In genomic region chr3:194586839-194587238, GRCh38 we compare ENCODE assay signal across 10 cellular contexts. TPM values are rescaled to one million over a fixed set of nuclear protein-coding genes. Genes with fewer than 3 reads are reported as not detected.
DNase-seq lines count a peak whose midpoint lies in the region; ATAC-seq and TF ChIP-seq lines count a peak whose summit lies in the region.
"Had no signal": no experiment of that assay in that cellular context is flagged by ENCODE, and none has a peak within 500 bp of the region (broad histone marks: within the 10 kb centered on the region; RNA-seq: fewer than 3 reads in every experiment).

No MANE protein-coding gene starts in this region.

- no peak overlapping the region for H3K4me3 ChIP-seq in AG10803 (ENCODE audit: low read length)
- H3K4me3 ChIP-seq in coronary artery = no peak overlapping the region

- no peak for ATAC-seq in HG03432 (IDR thresholded peaks at IDR 0.05; ENCODE audit: unreplicated experiment)
- ATAC-seq in HG03045 (IDR thresholded peaks at IDR 0.05; ENCODE audit: unreplicated experiment) = no peak
- ATAC-seq in GM18502 (IDR thresholded peaks at IDR 0.05; ENCODE audit: poor library complexity, unreplicated experiment) = no peak

- DNase-seq in AG10803 (ENCODE audit: low read depth) (peak; percentile 73), LHCN-M2 (ENCODE audit: low read depth) (peak; percentile 69), coronary artery (ENCODE audit: low spot score) (no peak), myocyte (ENCODE audit: low read depth) (peak; percentile 50), HuH-7.5 (ENCODE audit: low spot score) (no peak)
- DNase-seq: H9, SIG-M5 had no signal

- no peak for TF ChIP-seq CTCF in AG10803 (conservative IDR thresholded peaks at IDR 0.05; ENCODE audit: low read length)
- TF ChIP-seq CTCF in coronary artery (IDR thresholded peaks at IDR 0.05) = no peak

- peak overlapping the region; percentile 82 to 84 for H3K27ac ChIP-seq in coronary artery

RNA-seq across cellular contexts. Expression of gene TMEM44, which starts 46.4 kb away (rescaled TPM):
- total RNA-seq in LHCN-M2 (2014; rRNA removed) = 32.8 and 35.6 TPM in 2 replicates
- polyA plus RNA-seq in LHCN-M2 (2012) = 28.7 TPM
- total RNA-seq in myocyte = 16.7 and 21.1 TPM in 2 replicates
- 16.7 TPM for polyA plus RNA-seq in myocyte (2012)

Comparison
In these comparisons a context has a peak if more than half of its experiments do, and no peak if none do; other contexts are left out.
1. DNase-seq: peak in AG10803 (single experiment), LHCN-M2 (single experiment) and myocyte (single experiment); none in coronary artery (single experiment) and HuH-7.5 (single experiment).